In the genomic region with DNA sequence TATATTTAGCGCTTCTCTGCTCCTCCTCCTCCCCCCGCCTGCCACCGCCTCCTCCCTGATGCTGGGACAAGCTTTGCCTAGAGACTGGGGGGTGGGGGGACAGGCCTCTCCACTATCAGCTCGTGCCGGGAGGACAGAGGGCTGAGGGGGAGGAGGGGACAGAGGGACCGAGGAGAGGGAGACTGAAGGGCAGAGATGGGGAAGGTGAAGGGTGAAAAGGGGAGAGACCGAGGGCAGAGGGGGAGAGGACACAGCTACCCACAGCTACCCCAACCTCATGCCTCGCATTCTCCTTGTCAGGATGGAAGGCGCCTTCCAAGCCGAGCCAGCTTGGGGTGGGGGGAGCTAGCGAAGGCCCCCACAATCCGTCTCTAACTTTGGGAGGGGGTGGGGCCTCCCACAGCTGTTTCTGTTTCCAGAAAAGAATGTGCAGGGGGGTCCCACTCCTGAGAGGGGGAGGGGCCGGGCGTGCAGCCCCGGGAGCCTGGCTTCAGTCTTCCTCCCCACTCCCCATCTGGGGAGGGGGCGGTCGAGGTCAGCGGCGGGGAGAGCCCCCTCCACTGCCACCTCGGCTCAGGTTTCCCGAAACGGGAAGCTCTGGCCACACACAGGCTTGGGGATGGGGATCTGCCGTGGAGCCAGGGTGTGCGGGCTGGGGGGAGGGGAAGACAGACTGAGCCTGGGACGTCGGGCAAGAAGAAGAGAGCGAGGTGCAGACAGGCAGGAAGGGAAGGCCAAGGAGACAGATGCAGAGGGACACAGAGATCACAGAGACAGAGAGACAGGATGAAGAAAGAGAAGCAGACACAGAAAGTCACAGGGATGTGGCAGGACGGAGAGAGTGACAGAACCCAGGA, we compare ENCODE assay signal across 9 cellular contexts. TPM values are rescaled to one million over a fixed set of nuclear protein-coding genes. Genes with fewer than 3 reads are reported as not detected.
DNase-seq lines count a peak whose midpoint lies in the region; ATAC-seq, FAIRE-seq and TF ChIP-seq lines count a peak whose summit lies in the region.
"Had no signal": no experiment of that assay in that cellular context is flagged by ENCODE, and none has a peak within 500 bp of the region (broad histone marks: within the 10 kb centered on the region; RNA-seq: fewer than 3 reads in every experiment).

No MANE protein-coding gene starts in this region.

- ATAC-seq in GM18873 (IDR thresholded peaks at IDR 0.05; ENCODE audit: low FRiP score, unreplicated experiment): no peak

- peak overlapping the region in 1 of 2 donors; percentile 41 for H3K9ac ChIP-seq in kidney (ENCODE audit: low read length in 2 of 2)

- CTCF ChIA-PET in AG04450 (lab: Charles Lee): interaction anchor here (1.1 to 1.7 kb wide), 2 partner anchors 43 to 45 kb away, joined by 8 to 10 read pairs; no protein-coding TSS in a partner anchor
- CTCF ChIA-PET in HEK293 (lab: Yijun Ruan, JAX): interaction anchor here (0.6 to 7.6 kb wide), 5 partner anchors 28 to 312 kb away, joined by 3 to 327 read pairs (median 4); partner anchors contain the start of gene PPP5C

- H3K4me3 ChIP-seq in AG04450 (ENCODE audit: low read depth, low read length): peak overlapping the region; percentile 67
- no peak overlapping the region for H3K4me3 ChIP-seq in HEK293 (ENCODE audit: low read depth, low read length)
- H3K4me3 ChIP-seq in kidney (ENCODE audit: low read length in 2 of 2): peak overlapping the region; percentile 58

- H3K27ac ChIP-seq in AG04450 (ENCODE audit: low read depth, low read length) (no peak overlapping the region), HEK293 (ENCODE audit: extremely low read depth, low read depth, low read length) (no peak overlapping the region), kidney (ENCODE audit: low read depth in 2 of 2, low read length in 2 of 2) (peak overlapping the region; percentile 47 to 63)

- H3K36me3 ChIP-seq in HEK293 (ENCODE audit: control insufficient read depth in 2 of 2, insufficient read depth in 1 of 2, low read length in 2 of 2) (no peaks in the 10 kb centered on the region; a peak in 1 of 3 replicates), kidney (ENCODE audit: control insufficient read depth in 1 of 2, insufficient read depth in 2 of 2, low read length in 2 of 2) (no peaks in the 10 kb centered on the region)

- no peaks in the 10 kb centered on the region for H3K9me3 ChIP-seq in AG04450 (ENCODE audit: control insufficient read depth, insufficient read depth, low read length)
- no peaks in the 10 kb centered on the region for H3K9me3 ChIP-seq in HEK293 (ENCODE audit: control insufficient read depth, insufficient read depth, low read depth, low read length)
- H3K9me3 ChIP-seq in kidney (ENCODE audit: control insufficient read depth in 1 of 2, low read length in 2 of 2): no peaks in the 10 kb centered on the region

- H3K27me3 ChIP-seq in AG04450 (ENCODE audit: control insufficient read depth, insufficient read depth, low read length): no peaks in the 10 kb centered on the region

- no peak for TF ChIP-seq POLR2A in H54 (IDR thresholded peaks at IDR 0.05; ENCODE audit: low read depth, low read length)

- POLR2A ChIA-PET in AG04450 (lab: Yijun Ruan, JAX) (interaction anchor here (0.6 kb wide), 1 partner anchor 45 kb away, joined by 5 read pairs; no protein-coding TSS in a partner anchor), HEK293 (lab: Yijun Ruan, JAX) (interaction anchor here (1.5 kb wide), 1 partner anchor 27 kb away, joined by 7 read pairs; no protein-coding TSS in a partner anchor)

- no peak for FAIRE-seq in kidney (lab: Jason Lieb, UNC)
- no peak for FAIRE-seq in H54 (lab: Jason Lieb, UNC)
- FAIRE-seq: colon had no signal

- no peak for DNase-seq in AG04450 (ENCODE audit: low read depth, low spot score)
- peak in 38 of 56 donors; percentile 14 to 70 (median 42) for DNase-seq in amygdala (lab: John Stamatoyannopoulos, UW)
- DNase-seq in kidney: peak; percentile 85
- DNase-seq in superior temporal gyrus (ENCODE audit: extremely low spot score): peak; percentile 36
- no peak for DNase-seq in H54 (ENCODE audit: insufficient read length, low spot score)
- DNase-seq in NCI-H2196 (lab: John Stamatoyannopoulos, UW; ENCODE audit: unreplicated experiment): no peak

- intact Hi-C loops in kidney (cut with DNase I): loop anchor here (5.0 kb wide), 1 partner anchor 47 kb away; no protein-coding TSS in a partner anchor

- TF ChIP-seq CTCF in AG04450 (IDR thresholded peaks at IDR 0.05; ENCODE audit: low read depth, low read length): no peak
- no peak for TF ChIP-seq CTCF in HEK293 (tag by site-specific recombination; IDR thresholded peaks at IDR 0.05)
- TF ChIP-seq CTCF in kidney (IDR thresholded peaks at IDR 0.05; ENCODE audit: borderline replicate concordance, extremely low read depth, insufficient read depth): no peak

- H3K4me1 ChIP-seq in HEK293 (ENCODE audit: control insufficient read depth, insufficient read depth, low read length): peaks cover 21% of the 10 kb centered on the region
- H3K4me1 ChIP-seq in kidney (ENCODE audit: control insufficient read depth in 1 of 2, insufficient read depth in 1 of 2, low read depth in 1 of 2, low read length in 2 of 2): peaks cover 0 to 5% of the 10 kb centered on the region in 2 donors

TF ChIP-seq in HEK293, 187 proteins besides CTCF, POLR2A, EP300 and RAD21 (continues in another document):
- TF ChIP-seq ZNF394 (tag by site-specific recombination; IDR thresholded peaks at IDR 0.05; ENCODE audit: borderline replicate concordance) (peak; percentile 16; the same call in 1 of the 2 replicates), SP7 (tag by site-specific recombination; IDR thresholded peaks at IDR 0.05) (no peak), RBAK (tag by site-specific recombination; IDR thresholded peaks at IDR 0.05) (no peak), ZSCAN18 (tag by site-specific recombination; IDR thresholded peaks at IDR 0.05) (no peak), EGR2 (tag by site-specific recombination; IDR thresholded peaks at IDR 0.05; ENCODE audit: low read depth) (0 out of 2 replicates have a peak, but pooled peaks have one; percentile 11), PRDM10 (tag by site-specific recombination; IDR thresholded peaks at IDR 0.05) (peak; percentile 36), MYNN (tag by site-specific recombination; IDR thresholded peaks at IDR 0.05; ENCODE audit: borderline replicate concordance) (no peak)

RNA-seq across cellular contexts. Expression of gene DACT3, which starts 1.6 kb away (rescaled TPM):
- polyA plus RNA-seq in AG04450 (2011; rRNA removed) (6.1 and 6.9 TPM in 2 replicates), kidney (ENCODE audit: insufficient read depth, low read depth, low replicate concordance) (5.4 TPM)
- polyA minus RNA-seq in AG04450 (2011; rRNA and poly(A)+ RNA removed): 4.2 and 5.1 TPM in 2 replicates
- 10.4 TPM for total RNA-seq in kidney

RNA-seq across cellular contexts. Expression of gene GNG8, which starts 23.4 kb away (rescaled TPM):
- polyA plus RNA-seq in AG04450 (2011; rRNA removed) (not detected in 2 replicates), kidney (ENCODE audit: insufficient read depth, low read depth, low replicate concordance) (not detected)
- not detected in 2 replicates for polyA minus RNA-seq in AG04450 (2011; rRNA and poly(A)+ RNA removed)
- total RNA-seq in kidney: not detected

RNA-seq across cellular contexts. Expression of gene PTGIR, which starts 34.5 kb away (rescaled TPM):
- 2.4 and 4.2 TPM in 2 replicates for polyA plus RNA-seq in AG04450 (2011; rRNA removed)
- 1.00 and 2.8 TPM in 2 replicates for polyA minus RNA-seq in AG04450 (2011; rRNA and poly(A)+ RNA removed)
- 10.1 TPM for total RNA-seq in kidney
- polyA plus RNA-seq in kidney (ENCODE audit: insufficient read depth, low read depth, low replicate concordance): 7.5 TPM

RNA-seq across cellular contexts. Expression of gene PRKD2, which starts 57.5 kb away (rescaled TPM):
- 6.7 and 10.3 TPM in 2 replicates for polyA plus RNA-seq in AG04450 (2011; rRNA removed)
- 15.2 and 18.8 TPM in 2 replicates for polyA minus RNA-seq in AG04450 (2011; rRNA and poly(A)+ RNA removed)
- total RNA-seq in kidney: 69.8 TPM
- 26.7 TPM for polyA plus RNA-seq in kidney (ENCODE audit: insufficient read depth, low read depth, low replicate concordance)

RNA-seq across cellular contexts. Expression of gene CALM3, which starts 58.2 kb away (rescaled TPM):
- polyA plus RNA-seq in AG04450 (2011; rRNA removed) (547 and 744 TPM in 2 replicates), kidney (ENCODE audit: insufficient read depth, low read depth, low replicate concordance) (350 TPM)
- 268 and 287 TPM in 2 replicates for polyA minus RNA-seq in AG04450 (2011; rRNA and poly(A)+ RNA removed)
- 217 TPM for total RNA-seq in kidney

Comparison
In these comparisons a context has a peak if more than half of its experiments do, and no peak if none do; other contexts are left out.
1. DNase-seq: peak in amygdala (38 of 56), kidney (single experiment) and superior temporal gyrus (single experiment); none in AG04450 (single experiment), H54 (single experiment) and NCI-H2196 (single experiment).
2. H3K27ac ChIP-seq: peak in kidney (2 of 2); none in AG04450 (single experiment) and HEK293 (single experiment).